Comparison of ENCODE assay signal across 9 cellular contexts in genomic region chr18:60383865-60384264, GRCh38. TPM values are rescaled to one million over a fixed set of nuclear protein-coding genes. Genes with fewer than 3 reads are reported as not detected.
"Had no signal": no experiment of that assay in that cellular context is flagged by ENCODE, and none has a peak within 500 bp of the region (broad histone marks: within the 10 kb centered on the region; RNA-seq: fewer than 3 reads in every experiment).

No MANE protein-coding gene starts in this region.

- H3K4me3 Mint-ChIP-seq: IgD-negative memory B cell had no signal

- H3K27ac Mint-ChIP-seq: IgD-negative memory B cell had no signal

- FAIRE-seq: HepG2, HTR-8/SVneo, K562 had no signal

- DNase-seq: IMR-90, KBM-7 had no signal

- H3K27ac ChIP-seq: HL-60 had no signal

- H3K4me1 Mint-ChIP-seq: IgD-negative memory B cell had no signal

- H3K4me3 ChIP-seq: K562 had no signal

- H3K36me3 Mint-ChIP-seq: IgD-negative memory B cell had no signal

- ATAC-seq: HepG2, K562 had no signal

RNA-seq across cellular contexts. Expression of gene MC4R, which starts 11.3 kb away (rescaled TPM):
- total RNA-seq: HepG2, HT-29, HT1080, K562 had no signal
